ENCODE assay signal across 11 cellular contexts in the genomic region with DNA sequence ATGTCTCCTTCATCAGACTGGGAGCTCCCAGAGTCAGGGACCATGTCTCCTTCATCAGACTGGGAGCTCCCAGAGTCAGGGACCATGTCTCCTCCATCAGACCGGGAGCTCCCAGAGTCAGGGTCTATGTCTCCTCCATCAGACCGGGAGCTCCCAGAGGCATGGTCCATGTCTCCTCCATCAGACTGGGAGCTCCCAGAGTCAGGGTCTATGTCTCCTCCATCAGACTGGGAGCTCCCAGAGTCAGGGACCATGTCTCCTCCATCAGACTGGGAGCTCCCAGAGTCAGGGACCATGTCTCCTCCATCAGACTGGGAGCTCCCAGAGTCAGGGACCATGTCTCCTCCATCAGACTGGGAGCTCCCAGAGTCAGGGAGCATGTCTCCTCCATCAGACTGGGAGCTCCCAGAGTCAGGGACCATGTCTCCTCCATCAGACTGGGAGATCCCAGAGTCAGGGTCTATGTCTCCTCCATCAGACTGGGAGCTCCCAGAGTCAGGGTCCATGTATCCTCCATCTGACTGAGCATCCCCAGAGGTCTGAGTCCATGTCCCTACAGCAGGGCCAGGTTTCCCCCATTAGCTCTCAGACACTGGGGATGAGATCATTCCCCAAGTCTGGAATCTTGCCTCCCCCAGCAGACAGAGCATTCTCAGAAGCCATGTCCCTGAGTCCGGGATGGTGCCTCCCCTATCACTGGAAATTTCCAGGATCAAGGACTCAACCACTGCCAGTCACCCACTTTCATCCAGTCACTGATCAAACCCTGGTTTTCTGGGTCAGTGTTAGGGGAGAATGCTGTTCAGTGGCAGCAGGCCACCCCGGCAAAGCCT. TPM values are rescaled to one million over a fixed set of nuclear protein-coding genes. Genes with fewer than 3 reads are reported as not detected.
"Had no signal": no experiment of that assay in that cellular context is flagged by ENCODE, and none has a peak within 500 bp of the region (broad histone marks: within the 10 kb centered on the region; RNA-seq: fewer than 3 reads in every experiment).

No MANE protein-coding gene starts in this region.

RNA-seq across cellular contexts. Expression of a gene that starts 10.7 kb away (rescaled TPM):
- total RNA-seq: activated B cell treated with CpG ODN at 0.5 μM for 24 hours; activated CD8-positive, alpha-beta T cell treated with anti-CD3 and anti-CD28 coated beads for 36 hours; activated T-cell treated with anti-CD3 and anti-CD28 coated beads, Interleukin-2, amount 50 U/mL, for 4 hours; activated T-helper 17 cell treated with anti-CD3 and anti-CD28 coated beads, Interleukin-2, amount 50 U/mL, for 72 hours; chondrocyte; endothelial cell of umbilical vein; esophagus squamous epithelium; fibroblast of lung; gastroesophageal sphincter; glomerular endothelial cell; T-helper 17 cell had no signal
- polyA plus RNA-seq: endothelial cell of umbilical vein, fibroblast of lung had no signal

RNA-seq across cellular contexts. Expression of a gene that starts 38.4 kb away (rescaled TPM):
- total RNA-seq: activated B cell treated with CpG ODN at 0.5 μM for 24 hours had no signal
